14 cellular contexts compared by ENCODE assay signal in the genomic region with DNA sequence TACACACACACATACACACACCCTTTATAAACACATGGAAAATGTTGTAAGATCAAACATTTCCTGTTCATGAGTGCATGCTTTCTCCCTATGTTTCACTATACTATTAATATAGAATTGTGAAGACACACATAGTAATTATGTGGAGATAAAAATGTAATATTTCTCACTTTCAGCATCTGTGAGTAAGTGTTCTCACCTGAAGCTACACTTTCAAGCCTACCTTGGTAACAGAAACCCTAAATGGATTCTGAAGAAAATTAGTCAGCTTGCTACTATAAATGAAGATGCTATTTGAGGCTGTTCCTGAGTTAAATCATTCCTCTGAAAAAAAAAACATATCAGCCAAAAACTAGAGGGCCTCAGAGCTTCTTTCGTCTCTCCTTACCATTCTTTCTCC.
DNase-seq lines count a peak whose midpoint lies in the region; ATAC-seq lines count a peak whose summit lies in the region.
"Had no signal": no experiment of that assay in that cellular context is flagged by ENCODE, and none has a peak within 500 bp of the region (broad histone marks: within the 10 kb centered on the region; RNA-seq: fewer than 3 reads in every experiment).

No MANE protein-coding gene starts in this region.

- H3K4me3 Mint-ChIP-seq in T-helper 17 cell, result no peak overlapping the region

- no peak for DNase-seq in activated CD4-positive, CD25-positive, alpha-beta regulatory T cell treated with anti-CD3 and anti-CD28 coated beads, Interleukin-2, amount 50 U/mL, for 72 hours
- DNase-seq in activated naive CD4-positive, alpha-beta T cell treated with anti-CD3 and anti-CD28 coated beads, Interleukin-2, amount 50 U/mL, for 72 hours (ENCODE audit: low spot score in 2 of 2), result no peak
- no peak for DNase-seq in activated naive CD4-positive, alpha-beta T cell treated with anti-CD3 and anti-CD28 coated beads, Interleukin-2, amount 50 U/mL, for 16 hours
- DNase-seq in inferior parietal cortex (ENCODE audit: extremely low spot score), result peak; percentile 40
- DNase-seq in NCI-H187 (lab: John Stamatoyannopoulos, UW), result no peak
- no peak for DNase-seq in T-helper 17 cell
- DNase-seq: 8988T, H7, KG1, NCI-H2171 treated with DMSO at 0.1 percent for 48 hours, NCI-H510A had no signal

- H3K9me3 ChIP-seq in T-helper 17 cell (ENCODE audit: control insufficient read depth, low read length, poor library complexity, severe bottlenecking), result no peaks in the 10 kb centered on the region
- H3K9me3 ChIP-seq: BLaER1 had no signal

- ATAC-seq in activated CD4-positive, CD25-positive, alpha-beta regulatory T cell treated with anti-CD3 and anti-CD28 coated beads, Interleukin-2, amount 50 U/mL, for 24 hours, result peak; percentile 13 to 28
- peak; percentile 53 to 67 for ATAC-seq in activated naive CD4-positive, alpha-beta T cell treated with anti-CD3 and anti-CD28 coated beads, Interleukin-2, amount 50 U/mL, for 72 hours
- no peak for ATAC-seq in T-helper 17 cell
- ATAC-seq in HG03280 (IDR thresholded peaks at IDR 0.05; ENCODE audit: unreplicated experiment), result no peak

- peaks cover 0 to 14% of the 10 kb centered on the region in 2 donors for H3K9me3 Mint-ChIP-seq in activated naive CD4-positive, alpha-beta T cell treated with anti-CD3 and anti-CD28 coated beads, Interleukin-2, amount 50 U/mL, for 72 hours

- H3K27ac Mint-ChIP-seq in activated naive CD4-positive, alpha-beta T cell treated with anti-CD3 and anti-CD28 coated beads, Interleukin-2, amount 50 U/mL, for 72 hours, result peak overlapping the region; percentile 31 to 50
- no peak overlapping the region for H3K27ac Mint-ChIP-seq in T-helper 17 cell

- H3K36me3 Mint-ChIP-seq in activated naive CD4-positive, alpha-beta T cell treated with anti-CD3 and anti-CD28 coated beads, Interleukin-2, amount 50 U/mL, for 72 hours, result peaks cover 17 to 30% of the 10 kb centered on the region in 2 donors
- peaks cover 21% of the 10 kb centered on the region for H3K36me3 Mint-ChIP-seq in T-helper 17 cell (ENCODE audit: low read depth)

- H3K4me1 Mint-ChIP-seq in T-helper 17 cell, result peaks cover 31% of the 10 kb centered on the region

- H3K27me3 Mint-ChIP-seq in T-helper 17 cell, result no peaks in the 10 kb centered on the region

Comparison
In these comparisons a context has a peak if more than half of its experiments do, and no peak if none do; other contexts are left out.
1. ATAC-seq: peak in activated CD4-positive, CD25-positive, alpha-beta regulatory T cell treated with anti-CD3 and anti-CD28 coated beads, Interleukin-2, amount 50 U/mL, for 24 hours (2 of 2) and activated naive CD4-positive, alpha-beta T cell treated with anti-CD3 and anti-CD28 coated beads, Interleukin-2, amount 50 U/mL, for 72 hours (2 of 2); none in T-helper 17 cell (single experiment) and HG03280 (single experiment).